ENCODE assay signal across 27 cellular contexts in genomic region chr3:138624518-138624917, GRCh38.
"Had no signal": no experiment of that assay in that cellular context is flagged by ENCODE, and none has a peak within 500 bp of the region (broad histone marks: within the 10 kb centered on the region; RNA-seq: fewer than 3 reads in every experiment).

No MANE protein-coding gene starts in this region.

- H3K27me3 ChIP-seq: stomach, suprapubic skin, testis, thyroid gland, tibial artery, tibial nerve, transverse colon, upper lobe of left lung, upper lobe of right lung, uterus, vagina had no signal

- DNase-seq: stimulated activated CD4-positive, alpha-beta T cell treated with anti-CD3 and anti-CD28 coated beads, Interleukin-2, amount 100 ng/mL, for 48 hours; stimulated activated CD4-positive, alpha-beta T cell treated with anti-CD3 and anti-CD28 coated beads, Interleukin-4, amount 100 ng/mL, for 1 hour; stimulated activated CD4-positive, alpha-beta T cell treated with anti-CD3 and anti-CD28 coated beads, Interleukin-4, amount 100 ng/mL, for 24 hours; stimulated activated CD4-positive, alpha-beta T cell treated with anti-CD3 and anti-CD28 coated beads, Interleukin-4, amount 100 ng/mL, for 4 hours; stimulated activated CD8-positive, alpha-beta memory T cell treated with anti-CD3 and anti-CD28 coated beads, Interleukin-4, amount 100 ng/mL, for 48 hours; stimulated activated naive B cell treated with anti-CD40 and anti-IgM and Interleukin-4, amounts not matched to agents 10 μg/mL and 1 μg/mL and 100 μg/mL, for 72 hours; stimulated activated naive CD4-positive, alpha-beta T cell; stimulated activated naive CD4-positive, alpha-beta T cell treated with Interleukin-2 at 50 U/mL for 16 hours; stimulated activated naive CD8-positive, alpha-beta T cell treated with anti-CD3 and anti-CD28 coated beads, Interleukin-15, amount 100 ng/mL, for 72 hours; stimulated activated naive CD8-positive, alpha-beta T cell treated with anti-CD3 and anti-CD28 coated beads, Interleukin-15, Interleukin-2, amounts not matched to agents 100 U/mL and 50 U/mL, for 24 hours; stomach; substantia nigra; testis; thyroid gland; tibial artery; transverse colon; trophoblast cell; upper lobe of left lung; upper lobe of right lung; uterus had no signal

- H3K4me1 ChIP-seq: testis, thyroid gland, tibial artery, tibial nerve, transverse colon, upper lobe of left lung, upper lobe of right lung, uterus had no signal

- H3K27ac ChIP-seq: stomach, suprapubic skin, testis, thoracic aorta, thyroid gland, tibial artery, tibial nerve, transverse colon, upper lobe of left lung, upper lobe of right lung, uterus, vagina had no signal

- H3K36me3 ChIP-seq: thyroid gland, transverse colon, uterus had no signal

- FAIRE-seq: urothelium cell line had no signal

- ATAC-seq: stimulated activated effector memory CD8-positive, alpha-beta T cell treated with anti-CD3 and anti-CD28 coated beads, Interleukin-12 subunit alpha, Interleukin-12 subunit beta, amount 100 ng/mL, for 72 hours; stimulated activated memory B cell treated with anti-CD40 and anti-IgM and Interleukin-4, amounts not matched to agents 10 μg/mL and 1 μg/mL and 100 μg/mL, for 72 hours; stimulated activated naive B cell treated with anti-CD40 and anti-IgM and Interleukin-4, amounts not matched to agents 10 μg/mL and 1 μg/mL and 100 μg/mL, for 72 hours; stimulated activated naive CD8-positive, alpha-beta T cell treated with anti-CD3 and anti-CD28 coated beads, Interleukin-15, amount 100 ng/mL, for 72 hours; stimulated activated naive CD8-positive, alpha-beta T cell treated with anti-CD3 and anti-CD28 coated beads, Interleukin-15, Interleukin-2, amounts not matched to agents 100 U/mL and 50 U/mL, for 24 hours; upper lobe of right lung had no signal

- H3K4me3 ChIP-seq: stomach, suprapubic skin, testis, thoracic aorta, thyroid gland, tibial artery, tibial nerve, transverse colon, upper lobe of left lung, upper lobe of right lung, uterus, vagina had no signal

- H3K9me3 ChIP-seq: stomach, suprapubic skin, testis, thoracic aorta, thyroid gland, tibial artery, tibial nerve, transverse colon, upper lobe of left lung, upper lobe of right lung, uterus, vagina had no signal
